Comparison of ENCODE assay signal across 1 cellular context in genomic region chrX:114071412-114071811, GRCh38.
TF ChIP-seq lines count a peak whose summit lies in the region.

No MANE protein-coding gene starts in this region.

TF ChIP-seq in H1, 55 proteins besides CTCF, POLR2A, EP300 and RAD21:
- no peak for TF ChIP-seq PHF8 (conservative IDR thresholded peaks at IDR 0.05; ENCODE audit: low read depth, low read length)
- TF ChIP-seq SIX5 (IDR thresholded peaks at IDR 0.05; ENCODE audit: low read depth, low read length): no peak
- no peak for TF ChIP-seq ZNF274 (IDR thresholded peaks at IDR 0.05; ENCODE audit: borderline replicate concordance, extremely low read depth, low read length)
- no peak for TF ChIP-seq CTBP2 (IDR thresholded peaks at IDR 0.05; ENCODE audit: borderline replicate concordance, insufficient read depth, insufficient read length, low read length)
- no peak for TF ChIP-seq EZH2 (IDR thresholded peaks at IDR 0.05; ENCODE audit: low read depth, low read length, severe bottlenecking)
- TF ChIP-seq JUND (IDR thresholded peaks at IDR 0.05; ENCODE audit: low read length): no peak
- no peak for TF ChIP-seq HDAC2 (IDR thresholded peaks at IDR 0.05; ENCODE audit: borderline replicate concordance in 1 of 2, low read depth in 2 of 2, low read length in 2 of 2)
- TF ChIP-seq EGR1 (IDR thresholded peaks at IDR 0.05; ENCODE audit: borderline replicate concordance, low read depth, low read length): no peak
- no peak for TF ChIP-seq SIN3A (conservative IDR thresholded peaks at IDR 0.05 in 1 of 2, IDR thresholded peaks at IDR 0.05 in 1 of 2; ENCODE audit: low read depth in 1 of 2, low read length in 2 of 2)
- no peak for TF ChIP-seq CREB1 (IDR thresholded peaks at IDR 0.05)
- TF ChIP-seq SP1 (IDR thresholded peaks at IDR 0.05; ENCODE audit: low read depth, low read length): no peak
- TF ChIP-seq MAFK (IDR thresholded peaks at IDR 0.05; ENCODE audit: low read depth, low read length): no peak
- TF ChIP-seq CHD1 (IDR thresholded peaks at IDR 0.05; ENCODE audit: low read depth, low read length): no peak
